Comparison of ENCODE assay signal across 1 cellular context in the genomic region with DNA sequence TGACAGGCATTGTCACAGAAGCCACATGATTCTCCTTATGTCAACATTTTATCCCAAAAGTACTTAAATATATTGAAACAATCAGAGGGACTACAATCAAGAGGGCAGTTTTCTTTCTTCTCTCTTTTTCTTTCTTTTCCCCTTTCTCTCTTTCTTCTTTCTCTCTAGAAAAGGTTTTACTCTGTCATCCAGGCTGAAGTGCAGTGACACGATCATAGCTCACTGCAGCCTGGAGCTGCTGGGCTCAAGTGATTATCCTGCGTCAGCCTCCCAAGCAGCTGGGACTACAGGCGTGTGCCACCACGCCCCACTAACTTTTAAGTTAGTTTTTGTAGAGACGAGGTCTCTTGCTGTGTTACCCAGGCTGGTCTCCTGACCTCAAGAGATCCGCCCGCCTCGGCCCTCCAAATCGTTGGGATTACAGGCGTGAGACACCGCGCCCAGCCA.
TF ChIP-seq lines count a peak whose summit lies in the region.

No MANE protein-coding gene starts in this region.

TF ChIP-seq in HEK293, 187 proteins besides CTCF, POLR2A, EP300 and RAD21 (continued from another document):
- TF ChIP-seq ZFHX2 (tag by site-specific recombination; conservative IDR thresholded peaks at IDR 0.05) (no peak), ZNF837 (tag by site-specific recombination; IDR thresholded peaks at IDR 0.05) (no peak), REPIN1 (tag by site-specific recombination; IDR thresholded peaks at IDR 0.05; ENCODE audit: low read depth) (no peak), ZNF366 (tag by site-specific recombination; conservative IDR thresholded peaks at IDR 0.05) (0 out of 2 replicates have a peak, but pooled peaks have one; percentile 25), ZBTB8A (tag by site-specific recombination; IDR thresholded peaks at IDR 0.05) (no peak), ZNF350 (tag by site-specific recombination; IDR thresholded peaks at IDR 0.05) (no peak), GLIS2 (tag by site-specific recombination; IDR thresholded peaks at IDR 0.05) (no peak), ZNF747 (tag by site-specific recombination; IDR thresholded peaks at IDR 0.05) (no peak)
- TF ChIP-seq, protein P1, sequence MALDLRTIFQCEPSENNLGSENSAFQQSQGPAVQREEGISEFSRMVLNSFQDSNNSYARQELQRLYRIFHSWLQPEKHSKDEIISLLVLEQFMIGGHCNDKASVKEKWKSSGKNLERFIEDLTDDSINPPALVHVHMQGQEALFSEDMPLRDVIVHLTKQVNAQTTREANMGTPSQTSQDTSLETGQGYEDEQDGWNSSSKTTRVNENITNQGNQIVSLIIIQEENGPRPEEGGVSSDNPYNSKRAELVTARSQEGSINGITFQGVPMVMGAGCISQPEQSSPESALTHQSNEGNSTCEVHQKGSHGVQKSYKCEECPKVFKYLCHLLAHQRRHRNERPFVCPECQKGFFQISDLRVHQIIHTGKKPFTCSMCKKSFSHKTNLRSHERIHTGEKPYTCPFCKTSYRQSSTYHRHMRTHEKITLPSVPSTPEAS (tag by site-specific recombination; IDR thresholded peaks at IDR 0.05): no peak
